ENCODE assay signal across 16 cellular contexts in the genomic region with DNA sequence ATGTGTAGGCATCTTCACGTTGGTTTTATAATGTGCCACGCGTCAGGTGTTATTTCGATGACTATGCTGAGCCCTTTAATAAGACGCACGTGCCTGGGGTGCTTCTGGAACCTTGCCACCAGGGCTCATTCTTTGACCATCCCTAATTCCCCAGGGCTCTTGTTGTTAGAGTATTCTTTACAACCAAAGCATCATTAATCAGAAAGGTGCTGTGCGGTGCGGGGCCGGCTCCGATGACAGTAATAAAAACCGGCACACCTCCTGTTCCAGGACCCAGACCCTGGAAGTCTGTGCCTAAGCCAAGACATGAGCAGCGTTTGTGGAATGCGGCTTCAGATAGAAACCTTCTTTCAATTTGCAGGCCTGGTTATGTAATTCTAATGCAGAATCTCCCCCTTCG. TPM values are rescaled to one million over a fixed set of nuclear protein-coding genes. Genes with fewer than 3 reads are reported as not detected.
DNase-seq lines count a peak whose midpoint lies in the region; ATAC-seq and TF ChIP-seq lines count a peak whose summit lies in the region.
"Had no signal": no experiment of that assay in that cellular context is flagged by ENCODE, and none has a peak within 500 bp of the region (broad histone marks: within the 10 kb centered on the region; RNA-seq: fewer than 3 reads in every experiment).

No MANE protein-coding gene starts in this region.

- no peak for TF ChIP-seq CTCF in CD8-positive, alpha-beta T cell (IDR thresholded peaks at IDR 0.05)

- peaks cover 0 to 2% (median 0%) of the 10 kb centered on the region in 3 donors for H3K36me3 ChIP-seq in skeletal muscle tissue (ENCODE audit: control insufficient read depth in 3 of 3, insufficient read depth in 3 of 3, low read length in 3 of 3)
- no peaks in the 10 kb centered on the region for H3K36me3 ChIP-seq in CD8-positive, alpha-beta T cell (ENCODE audit: insufficient read depth, low read length)

- 50% methylated on average over 14 of the region's 14 CpGs for WGBS in right cardiac atrium

- no peaks in the 10 kb centered on the region for H3K4me1 Mint-ChIP-seq in CD8-positive, alpha-beta T cell (ENCODE audit: low read depth)

- no peaks in the 10 kb centered on the region for H3K9me3 Mint-ChIP-seq in CD8-positive, alpha-beta T cell

- H3K4me1 ChIP-seq in right cardiac atrium (ENCODE audit: control insufficient read depth, insufficient read depth, low read length) (no peaks in the 10 kb centered on the region), skeletal muscle tissue (ENCODE audit: control insufficient read depth in 3 of 3, insufficient read depth in 3 of 3, low read length in 3 of 3) (peaks cover 3 to 9% (median 8%) of the 10 kb centered on the region in 3 donors)
- H3K4me1 ChIP-seq in CD8-positive, alpha-beta T cell (ENCODE audit: insufficient read depth, low read length): no peaks in the 10 kb centered on the region

- H3K9ac ChIP-seq in skeletal muscle tissue (ENCODE audit: low read depth in 1 of 3, low read length in 3 of 3): peak overlapping the region in 1 of 3 donors; percentile 57
- H3K9ac ChIP-seq: KMS-11 had no signal

- H3K9me3 ChIP-seq in right cardiac atrium (ENCODE audit: control insufficient read depth, low read length) (no peaks in the 10 kb centered on the region), skeletal muscle tissue (ENCODE audit: control insufficient read depth in 3 of 3, low read length in 3 of 3) (no peaks in the 10 kb centered on the region)
- no peaks in the 10 kb centered on the region for H3K9me3 ChIP-seq in CD8-positive, alpha-beta T cell (ENCODE audit: low read length)
- H3K9me3 ChIP-seq: tibial artery had no signal

- H3K4me3 ChIP-seq in right cardiac atrium (ENCODE audit: low read length): no peak overlapping the region
- peak overlapping the region in 2 of 3 donors; percentile 10 to 45 for H3K4me3 ChIP-seq in skeletal muscle tissue (ENCODE audit: low read length in 3 of 3)
- H3K4me3 ChIP-seq in CD8-positive, alpha-beta T cell (ENCODE audit: low read depth, low read length): no peak overlapping the region
- H3K4me3 ChIP-seq: lung had no signal

- no peaks in the 10 kb centered on the region for H3K27me3 Mint-ChIP-seq in CD8-positive, alpha-beta T cell (ENCODE audit: low read depth)
- H3K27me3 Mint-ChIP-seq: activated CD4-positive, alpha-beta memory T cell treated with anti-CD3 and anti-CD28 coated beads for 36 hours had no signal

- peak; percentile 52 for DNase-seq in GM04504 (ENCODE audit: low read depth)
- DNase-seq in astrocyte of the hippocampus (ENCODE audit: low read depth, low spot score): peak; percentile 75
- DNase-seq in right cardiac atrium: no peak
- DNase-seq in hippocampal formation (lab: John Stamatoyannopoulos, UW): no peak
- no peak for DNase-seq in CD8-positive, alpha-beta T cell
- DNase-seq in NK-92 treated with Interleukin-12 subunit alpha and Interleukin-12 subunit beta, amount 100 ng/mL, for 24 hours (lab: John Stamatoyannopoulos, UW): no peak
- DNase-seq: activated CD4-positive, alpha-beta memory T cell treated with anti-CD3 and anti-CD28 coated beads for 36 hours; activated naive CD4-positive, alpha-beta T cell; DND-41; PC-3; T1000; tibial artery had no signal

- peak; percentile 43 to 45 for ATAC-seq in right cardiac atrium
- ATAC-seq in HG03095 (IDR thresholded peaks at IDR 0.05; ENCODE audit: unreplicated experiment): no peak
- no peak for ATAC-seq in CD8-positive, alpha-beta T cell
- ATAC-seq: PC-3 had no signal

- no peak overlapping the region for H3K27ac Mint-ChIP-seq in CD8-positive, alpha-beta T cell
- H3K27ac Mint-ChIP-seq: activated CD4-positive, alpha-beta memory T cell treated with anti-CD3 and anti-CD28 coated beads for 36 hours had no signal

- CTCF ChIA-PET in CD8-positive, alpha-beta T cell (lab: Charles Lee): no interaction called here

- H3K4me3 Mint-ChIP-seq in CD8-positive, alpha-beta T cell: no peak overlapping the region
- H3K4me3 Mint-ChIP-seq: activated CD4-positive, alpha-beta memory T cell treated with anti-CD3 and anti-CD28 coated beads for 36 hours had no signal

- peaks cover 57% of the 10 kb centered on the region for H3K36me3 Mint-ChIP-seq in CD8-positive, alpha-beta T cell

- POLR2A ChIA-PET in CD8-positive, alpha-beta T cell (lab: Charles Lee): no interaction called here

- H3K27ac ChIP-seq in right cardiac atrium (ENCODE audit: low read length) (no peak overlapping the region), skeletal muscle tissue (ENCODE audit: low read depth, low read length) (no peak overlapping the region)
- H3K27ac ChIP-seq in CD8-positive, alpha-beta T cell (ENCODE audit: low read depth, low read length): no peak overlapping the region
- H3K27ac ChIP-seq: KMS-11, tibial artery had no signal

- H3K27me3 ChIP-seq in right cardiac atrium (ENCODE audit: control insufficient read depth, insufficient read depth) (no peaks in the 10 kb centered on the region), skeletal muscle tissue (ENCODE audit: control insufficient read depth in 3 of 3, insufficient read depth in 3 of 3, low read length in 3 of 3) (no peaks in the 10 kb centered on the region)
- no peaks in the 10 kb centered on the region for H3K27me3 ChIP-seq in CD8-positive, alpha-beta T cell (ENCODE audit: insufficient read depth, low read length)
- H3K27me3 ChIP-seq: tibial artery had no signal

- intact Hi-C loops in right cardiac atrium (cut with DNase I): no loop called here
- intact Hi-C loops in CD8-positive, alpha-beta T cell (cut with DNase I, micrococcal nuclease): no loop called here

RNA-seq across cellular contexts. Expression of a gene that starts 58.4 kb away (rescaled TPM):
- total RNA-seq in right cardiac atrium (10 to 100 TPM; 11.3 to 18.2 (median 14.6) TPM), skeletal muscle tissue (29.7 TPM)
- polyA plus RNA-seq in right cardiac atrium: 11.6 TPM
- total RNA-seq in CD8-positive, alpha-beta T cell: 1 to 10 TPM; 6.4 to 7.0 TPM

Comparison
In these comparisons a context has a peak if more than half of its experiments do, and no peak if none do; other contexts are left out.
1. DNase-seq: peak in GM04504 (single experiment) and astrocyte of the hippocampus (single experiment); none in right cardiac atrium (0 of 3), hippocampal formation (0 of 2), CD8-positive, alpha-beta T cell (0 of 7) and NK-92 treated with Interleukin-12 subunit alpha and Interleukin-12 subunit beta, amount 100 ng/mL, for 24 hours (single experiment).
2. ATAC-seq: peak in right cardiac atrium (2 of 2); none in HG03095 (single experiment) and CD8-positive, alpha-beta T cell (single experiment).
3. H3K4me3 ChIP-seq: peak in skeletal muscle tissue (2 of 3); none in right cardiac atrium (single experiment) and CD8-positive, alpha-beta T cell (single experiment).